In genomic region chr22:21001601-21002325, GRCh38 we compare ENCODE assay signal across 1 cellular context.
A peak's percentile ranks its signal among the peaks of the same experiment; 100 is the strongest.
TF ChIP-seq lines count a peak whose summit lies in the region.

A gene with protein sequence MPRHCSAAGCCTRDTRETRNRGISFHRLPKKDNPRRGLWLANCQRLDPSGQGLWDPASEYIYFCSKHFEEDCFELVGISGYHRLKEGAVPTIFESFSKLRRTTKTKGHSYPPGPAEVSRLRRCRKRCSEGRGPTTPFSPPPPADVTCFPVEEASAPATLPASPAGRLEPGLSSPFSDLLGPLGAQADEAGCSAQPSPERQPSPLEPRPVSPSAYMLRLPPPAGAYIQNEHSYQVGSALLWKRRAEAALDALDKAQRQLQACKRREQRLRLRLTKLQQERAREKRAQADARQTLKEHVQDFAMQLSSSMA (minus strand): TSS chr22:21002118. CDS start chr22:21001911, 207 bp downstream.

TF ChIP-seq in HepG2, 621 proteins besides CTCF, POLR2A, EP300 and RAD21 (continued from another document and continues in another):
- TF ChIP-seq ZMYM4 (CRISPR knock-in tag; IDR thresholded peaks at IDR 0.05) = peak; percentile 66
- TF ChIP-seq, protein P1, sequence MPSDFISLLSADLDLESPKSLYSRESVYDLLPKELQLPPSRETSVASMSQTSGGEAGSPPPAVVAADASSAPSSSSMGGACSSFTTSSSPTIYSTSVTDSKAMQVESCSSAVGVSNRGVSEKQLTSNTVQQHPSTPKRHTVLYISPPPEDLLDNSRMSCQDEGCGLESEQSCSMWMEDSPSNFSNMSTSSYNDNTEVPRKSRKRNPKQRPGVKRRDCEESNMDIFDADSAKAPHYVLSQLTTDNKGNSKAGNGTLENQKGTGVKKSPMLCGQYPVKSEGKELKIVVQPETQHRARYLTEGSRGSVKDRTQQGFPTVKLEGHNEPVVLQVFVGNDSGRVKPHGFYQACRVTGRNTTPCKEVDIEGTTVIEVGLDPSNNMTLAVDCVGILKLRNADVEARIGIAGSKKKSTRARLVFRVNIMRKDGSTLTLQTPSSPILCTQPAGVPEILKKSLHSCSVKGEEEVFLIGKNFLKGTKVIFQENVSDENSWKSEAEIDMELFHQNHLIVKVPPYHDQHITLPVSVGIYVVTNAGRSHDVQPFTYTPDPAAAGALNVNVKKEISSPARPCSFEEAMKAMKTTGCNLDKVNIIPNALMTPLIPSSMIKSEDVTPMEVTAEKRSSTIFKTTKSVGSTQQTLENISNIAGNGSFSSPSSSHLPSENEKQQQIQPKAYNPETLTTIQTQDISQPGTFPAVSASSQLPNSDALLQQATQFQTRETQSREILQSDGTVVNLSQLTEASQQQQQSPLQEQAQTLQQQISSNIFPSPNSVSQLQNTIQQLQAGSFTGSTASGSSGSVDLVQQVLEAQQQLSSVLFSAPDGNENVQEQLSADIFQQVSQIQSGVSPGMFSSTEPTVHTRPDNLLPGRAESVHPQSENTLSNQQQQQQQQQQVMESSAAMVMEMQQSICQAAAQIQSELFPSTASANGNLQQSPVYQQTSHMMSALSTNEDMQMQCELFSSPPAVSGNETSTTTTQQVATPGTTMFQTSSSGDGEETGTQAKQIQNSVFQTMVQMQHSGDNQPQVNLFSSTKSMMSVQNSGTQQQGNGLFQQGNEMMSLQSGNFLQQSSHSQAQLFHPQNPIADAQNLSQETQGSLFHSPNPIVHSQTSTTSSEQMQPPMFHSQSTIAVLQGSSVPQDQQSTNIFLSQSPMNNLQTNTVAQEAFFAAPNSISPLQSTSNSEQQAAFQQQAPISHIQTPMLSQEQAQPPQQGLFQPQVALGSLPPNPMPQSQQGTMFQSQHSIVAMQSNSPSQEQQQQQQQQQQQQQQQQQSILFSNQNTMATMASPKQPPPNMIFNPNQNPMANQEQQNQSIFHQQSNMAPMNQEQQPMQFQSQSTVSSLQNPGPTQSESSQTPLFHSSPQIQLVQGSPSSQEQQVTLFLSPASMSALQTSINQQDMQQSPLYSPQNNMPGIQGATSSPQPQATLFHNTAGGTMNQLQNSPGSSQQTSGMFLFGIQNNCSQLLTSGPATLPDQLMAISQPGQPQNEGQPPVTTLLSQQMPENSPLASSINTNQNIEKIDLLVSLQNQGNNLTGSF (CRISPR knock-in tag; IDR thresholded peaks at IDR 0.05) = no peak
- TF ChIP-seq ZNF354B (CRISPR knock-in tag; IDR thresholded peaks at IDR 0.05) = no peak
- TF ChIP-seq HNF4G (IDR thresholded peaks at IDR 0.05; ENCODE audit: borderline replicate concordance, low read depth, low read length) = 0 out of 2 replicates have a peak, but pooled peaks have one; percentile 9
- 0 out of 2 replicates have a peak, but pooled peaks have one; percentile 16 for TF ChIP-seq HNF4G (CRISPR knock-in tag; IDR thresholded peaks at IDR 0.05; ENCODE audit: borderline replicate concordance, low read depth)
- peak; percentile 72; the same call in 1 of the 2 replicates for TF ChIP-seq ZNF562 (CRISPR knock-in tag; IDR thresholded peaks at IDR 0.05; ENCODE audit: borderline replicate concordance)
- TF ChIP-seq GABPB1 (CRISPR knock-in tag; IDR thresholded peaks at IDR 0.05) = peak; percentile 97
- TF ChIP-seq, protein P2, sequence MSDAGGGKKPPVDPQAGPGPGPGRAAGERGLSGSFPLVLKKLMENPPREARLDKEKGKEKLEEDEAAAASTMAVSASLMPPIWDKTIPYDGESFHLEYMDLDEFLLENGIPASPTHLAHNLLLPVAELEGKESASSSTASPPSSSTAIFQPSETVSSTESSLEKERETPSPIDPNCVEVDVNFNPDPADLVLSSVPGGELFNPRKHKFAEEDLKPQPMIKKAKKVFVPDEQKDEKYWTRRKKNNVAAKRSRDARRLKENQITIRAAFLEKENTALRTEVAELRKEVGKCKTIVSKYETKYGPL (CRISPR knock-in tag; IDR thresholded peaks at IDR 0.05) = no peak
- TF ChIP-seq CSRNP2 (CRISPR knock-in tag; conservative IDR thresholded peaks at IDR 0.05; ENCODE audit: low read depth) = no peak
- TF ChIP-seq, protein P3, sequence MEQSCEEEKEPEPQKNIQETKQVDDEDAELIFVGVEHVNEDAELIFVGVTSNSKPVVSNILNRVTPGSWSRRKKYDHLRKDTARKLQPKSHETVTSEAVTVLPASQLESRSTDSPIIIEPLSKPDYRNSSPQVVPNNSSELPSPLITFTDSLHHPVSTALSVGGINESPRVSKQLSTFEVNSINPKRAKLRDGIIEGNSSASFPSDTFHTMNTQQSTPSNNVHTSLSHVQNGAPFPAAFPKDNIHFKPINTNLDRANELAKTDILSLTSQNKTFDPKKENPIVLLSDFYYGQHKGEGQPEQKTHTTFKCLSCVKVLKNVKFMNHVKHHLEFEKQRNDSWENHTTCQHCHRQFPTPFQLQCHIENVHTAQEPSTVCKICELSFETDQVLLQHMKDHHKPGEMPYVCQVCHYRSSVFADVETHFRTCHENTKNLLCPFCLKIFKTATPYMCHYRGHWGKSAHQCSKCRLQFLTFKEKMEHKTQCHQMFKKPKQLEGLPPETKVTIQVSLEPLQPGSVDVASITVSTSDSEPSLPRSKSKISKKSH (CRISPR knock-in tag; IDR thresholded peaks at IDR 0.05; ENCODE audit: borderline replicate concordance) = peak; percentile 82; the same call in 1 of the 2 replicates
- TF ChIP-seq, protein P4, sequence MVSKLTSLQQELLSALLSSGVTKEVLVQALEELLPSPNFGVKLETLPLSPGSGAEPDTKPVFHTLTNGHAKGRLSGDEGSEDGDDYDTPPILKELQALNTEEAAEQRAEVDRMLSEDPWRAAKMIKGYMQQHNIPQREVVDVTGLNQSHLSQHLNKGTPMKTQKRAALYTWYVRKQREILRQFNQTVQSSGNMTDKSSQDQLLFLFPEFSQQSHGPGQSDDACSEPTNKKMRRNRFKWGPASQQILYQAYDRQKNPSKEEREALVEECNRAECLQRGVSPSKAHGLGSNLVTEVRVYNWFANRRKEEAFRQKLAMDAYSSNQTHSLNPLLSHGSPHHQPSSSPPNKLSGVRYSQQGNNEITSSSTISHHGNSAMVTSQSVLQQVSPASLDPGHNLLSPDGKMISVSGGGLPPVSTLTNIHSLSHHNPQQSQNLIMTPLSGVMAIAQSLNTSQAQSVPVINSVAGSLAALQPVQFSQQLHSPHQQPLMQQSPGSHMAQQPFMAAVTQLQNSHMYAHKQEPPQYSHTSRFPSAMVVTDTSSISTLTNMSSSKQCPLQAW (CRISPR knock-in tag; IDR thresholded peaks at IDR 0.05) = peak; percentile 84
- TF ChIP-seq ZFP36L2 (CRISPR knock-in tag; IDR thresholded peaks at IDR 0.05) = no peak
- TF ChIP-seq, protein P5, sequence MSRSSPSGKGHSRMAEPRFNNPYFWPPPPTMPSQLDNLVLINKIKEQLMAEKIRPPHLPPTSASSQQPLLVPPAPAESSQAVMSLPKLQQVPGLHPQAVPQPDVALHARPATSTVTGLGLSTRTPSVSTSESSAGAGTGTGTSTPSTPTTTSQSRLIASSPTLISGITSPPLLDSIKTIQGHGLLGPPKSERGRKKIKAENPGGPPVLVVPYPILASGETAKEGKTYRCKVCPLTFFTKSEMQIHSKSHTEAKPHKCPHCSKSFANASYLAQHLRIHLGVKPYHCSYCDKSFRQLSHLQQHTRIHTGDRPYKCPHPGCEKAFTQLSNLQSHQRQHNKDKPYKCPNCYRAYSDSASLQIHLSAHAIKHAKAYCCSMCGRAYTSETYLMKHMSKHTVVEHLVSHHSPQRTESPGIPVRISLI (CRISPR knock-in tag; IDR thresholded peaks at IDR 0.05; ENCODE audit: borderline replicate concordance) = no peak
- TF ChIP-seq RORA (CRISPR knock-in tag; IDR thresholded peaks at IDR 0.05) = no peak; the same call in 1 of the 2 replicates
- TF ChIP-seq, protein P6, sequence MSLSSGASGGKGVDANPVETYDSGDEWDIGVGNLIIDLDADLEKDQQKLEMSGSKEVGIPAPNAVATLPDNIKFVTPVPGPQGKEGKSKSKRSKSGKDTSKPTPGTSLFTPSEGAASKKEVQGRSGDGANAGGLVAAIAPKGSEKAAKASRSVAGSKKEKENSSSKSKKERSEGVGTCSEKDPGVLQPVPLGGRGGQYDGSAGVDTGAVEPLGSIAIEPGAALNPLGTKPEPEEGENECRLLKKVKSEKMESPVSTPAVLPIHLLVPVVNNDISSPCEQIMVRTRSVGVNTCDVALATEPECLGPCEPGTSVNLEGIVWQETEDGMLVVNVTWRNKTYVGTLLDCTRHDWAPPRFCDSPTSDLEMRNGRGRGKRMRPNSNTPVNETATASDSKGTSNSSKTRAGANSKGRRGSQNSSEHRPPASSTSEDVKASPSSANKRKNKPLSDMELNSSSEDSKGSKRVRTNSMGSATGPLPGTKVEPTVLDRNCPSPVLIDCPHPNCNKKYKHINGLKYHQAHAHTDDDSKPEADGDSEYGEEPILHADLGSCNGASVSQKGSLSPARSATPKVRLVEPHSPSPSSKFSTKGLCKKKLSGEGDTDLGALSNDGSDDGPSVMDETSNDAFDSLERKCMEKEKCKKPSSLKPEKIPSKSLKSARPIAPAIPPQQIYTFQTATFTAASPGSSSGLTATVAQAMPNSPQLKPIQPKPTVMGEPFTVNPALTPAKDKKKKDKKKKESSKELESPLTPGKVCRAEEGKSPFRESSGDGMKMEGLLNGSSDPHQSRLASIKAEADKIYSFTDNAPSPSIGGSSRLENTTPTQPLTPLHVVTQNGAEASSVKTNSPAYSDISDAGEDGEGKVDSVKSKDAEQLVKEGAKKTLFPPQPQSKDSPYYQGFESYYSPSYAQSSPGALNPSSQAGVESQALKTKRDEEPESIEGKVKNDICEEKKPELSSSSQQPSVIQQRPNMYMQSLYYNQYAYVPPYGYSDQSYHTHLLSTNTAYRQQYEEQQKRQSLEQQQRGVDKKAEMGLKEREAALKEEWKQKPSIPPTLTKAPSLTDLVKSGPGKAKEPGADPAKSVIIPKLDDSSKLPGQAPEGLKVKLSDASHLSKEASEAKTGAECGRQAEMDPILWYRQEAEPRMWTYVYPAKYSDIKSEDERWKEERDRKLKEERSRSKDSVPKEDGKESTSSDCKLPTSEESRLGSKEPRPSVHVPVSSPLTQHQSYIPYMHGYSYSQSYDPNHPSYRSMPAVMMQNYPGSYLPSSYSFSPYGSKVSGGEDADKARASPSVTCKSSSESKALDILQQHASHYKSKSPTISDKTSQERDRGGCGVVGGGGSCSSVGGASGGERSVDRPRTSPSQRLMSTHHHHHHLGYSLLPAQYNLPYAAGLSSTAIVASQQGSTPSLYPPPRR (CRISPR knock-in tag; IDR thresholded peaks at IDR 0.05; ENCODE audit: borderline replicate concordance) = 0 out of 2 replicates have a peak, but pooled peaks have one; percentile 24
- peak; percentile 61 for TF ChIP-seq ZNF331 (CRISPR knock-in tag; IDR thresholded peaks at IDR 0.05)
- 0 out of 2 replicates have a peak, but pooled peaks have one; percentile 3 for TF ChIP-seq RFX5 (IDR thresholded peaks at IDR 0.05; ENCODE audit: low read depth, low read length)
- TF ChIP-seq, protein P7, sequence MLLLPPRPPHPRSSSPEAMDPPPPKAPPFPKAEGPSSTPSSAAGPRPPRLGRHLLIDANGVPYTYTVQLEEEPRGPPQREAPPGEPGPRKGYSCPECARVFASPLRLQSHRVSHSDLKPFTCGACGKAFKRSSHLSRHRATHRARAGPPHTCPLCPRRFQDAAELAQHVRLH (CRISPR knock-in tag; IDR thresholded peaks at IDR 0.05; ENCODE audit: borderline replicate concordance, low read depth) = peak; percentile 30; the same call in 1 of the 2 replicates
- TF ChIP-seq, protein P8, sequence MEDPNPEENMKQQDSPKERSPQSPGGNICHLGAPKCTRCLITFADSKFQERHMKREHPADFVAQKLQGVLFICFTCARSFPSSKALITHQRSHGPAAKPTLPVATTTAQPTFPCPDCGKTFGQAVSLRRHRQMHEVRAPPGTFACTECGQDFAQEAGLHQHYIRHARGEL (CRISPR knock-in tag; IDR thresholded peaks at IDR 0.05) = peak; percentile 65
- 0 out of 2 replicates have a peak, but pooled peaks have one; percentile 40 for TF ChIP-seq AHDC1 (CRISPR knock-in tag; IDR thresholded peaks at IDR 0.05; ENCODE audit: borderline replicate concordance)
